Comparison of ENCODE assay signal across 2 cellular contexts in the genomic region with DNA sequence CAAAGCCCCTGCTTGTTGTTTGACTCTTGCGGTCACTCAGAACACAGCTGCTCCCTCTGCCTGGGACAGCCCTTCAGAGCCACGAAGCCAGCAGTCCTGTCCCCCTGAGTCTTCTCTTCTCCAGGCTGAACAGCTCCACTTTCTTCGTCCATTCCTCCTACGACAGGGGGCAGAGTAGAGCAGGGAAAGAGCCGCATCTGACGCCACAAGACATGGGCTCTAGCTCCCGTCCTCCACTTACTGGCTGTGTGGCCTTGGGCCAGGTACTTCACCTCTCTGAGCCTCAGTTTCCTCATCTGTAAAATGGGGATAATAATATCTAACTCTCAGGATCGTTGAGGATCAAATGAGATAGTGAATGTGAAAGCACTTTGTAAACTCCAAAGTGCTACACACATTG.
A peak's percentile ranks its signal among the peaks of the same experiment; 100 is the strongest.
TF ChIP-seq lines count a peak whose summit lies in the region.

No MANE protein-coding gene starts in this region.

TF ChIP-seq in HepG2, 621 proteins besides CTCF, POLR2A, EP300 and RAD21:
- TF ChIP-seq RXRB (CRISPR knock-in tag; IDR thresholded peaks at IDR 0.05; ENCODE audit: borderline replicate concordance) (no peak), KDM1A (CRISPR knock-in tag; IDR thresholded peaks at IDR 0.05) (0 out of 2 replicates have a peak, but pooled peaks have one; percentile 36), ZNF629 (CRISPR knock-in tag; conservative IDR thresholded peaks at IDR 0.05) (peak; percentile 90), GATA4 (IDR thresholded peaks at IDR 0.05; ENCODE audit: borderline replicate concordance, low read depth) (no peak), ZNF768 (CRISPR knock-in tag; IDR thresholded peaks at IDR 0.05) (peak; percentile 95), STAG1 (CRISPR knock-in tag; IDR thresholded peaks at IDR 0.05) (peak; percentile 50)
- TF ChIP-seq, protein P1, sequence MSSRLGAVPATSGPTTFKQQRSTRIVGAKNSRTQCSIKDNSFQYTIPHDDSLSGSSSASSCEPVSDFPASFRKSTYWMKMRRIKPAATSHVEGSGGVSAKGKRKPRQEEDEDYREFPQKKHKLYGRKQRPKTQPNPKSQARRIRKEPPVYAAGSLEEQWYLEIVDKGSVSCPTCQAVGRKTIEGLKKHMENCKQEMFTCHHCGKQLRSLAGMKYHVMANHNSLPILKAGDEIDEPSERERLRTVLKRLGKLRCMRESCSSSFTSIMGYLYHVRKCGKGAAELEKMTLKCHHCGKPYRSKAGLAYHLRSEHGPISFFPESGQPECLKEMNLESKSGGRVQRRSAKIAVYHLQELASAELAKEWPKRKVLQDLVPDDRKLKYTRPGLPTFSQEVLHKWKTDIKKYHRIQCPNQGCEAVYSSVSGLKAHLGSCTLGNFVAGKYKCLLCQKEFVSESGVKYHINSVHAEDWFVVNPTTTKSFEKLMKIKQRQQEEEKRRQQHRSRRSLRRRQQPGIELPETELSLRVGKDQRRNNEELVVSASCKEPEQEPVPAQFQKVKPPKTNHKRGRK (CRISPR knock-in tag; IDR thresholded peaks at IDR 0.05), result no peak

TF ChIP-seq in SK-N-SH treated with all-trans-retinoic acid at 6 μM for 48 hours, 23 proteins besides CTCF, POLR2A, EP300 and RAD21:
- TF ChIP-seq, protein P2, sequence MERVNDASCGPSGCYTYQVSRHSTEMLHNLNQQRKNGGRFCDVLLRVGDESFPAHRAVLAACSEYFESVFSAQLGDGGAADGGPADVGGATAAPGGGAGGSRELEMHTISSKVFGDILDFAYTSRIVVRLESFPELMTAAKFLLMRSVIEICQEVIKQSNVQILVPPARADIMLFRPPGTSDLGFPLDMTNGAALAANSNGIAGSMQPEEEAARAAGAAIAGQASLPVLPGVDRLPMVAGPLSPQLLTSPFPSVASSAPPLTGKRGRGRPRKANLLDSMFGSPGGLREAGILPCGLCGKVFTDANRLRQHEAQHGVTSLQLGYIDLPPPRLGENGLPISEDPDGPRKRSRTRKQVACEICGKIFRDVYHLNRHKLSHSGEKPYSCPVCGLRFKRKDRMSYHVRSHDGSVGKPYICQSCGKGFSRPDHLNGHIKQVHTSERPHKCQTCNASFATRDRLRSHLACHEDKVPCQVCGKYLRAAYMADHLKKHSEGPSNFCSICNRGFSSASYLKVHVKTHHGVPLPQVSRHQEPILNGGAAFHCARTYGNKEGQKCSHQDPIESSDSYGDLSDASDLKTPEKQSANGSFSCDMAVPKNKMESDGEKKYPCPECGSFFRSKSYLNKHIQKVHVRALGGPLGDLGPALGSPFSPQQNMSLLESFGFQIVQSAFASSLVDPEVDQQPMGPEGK (CRISPR knock-in tag; IDR thresholded peaks at IDR 0.05; ENCODE audit: borderline replicate concordance), result no peak
- TF ChIP-seq, protein P3, sequence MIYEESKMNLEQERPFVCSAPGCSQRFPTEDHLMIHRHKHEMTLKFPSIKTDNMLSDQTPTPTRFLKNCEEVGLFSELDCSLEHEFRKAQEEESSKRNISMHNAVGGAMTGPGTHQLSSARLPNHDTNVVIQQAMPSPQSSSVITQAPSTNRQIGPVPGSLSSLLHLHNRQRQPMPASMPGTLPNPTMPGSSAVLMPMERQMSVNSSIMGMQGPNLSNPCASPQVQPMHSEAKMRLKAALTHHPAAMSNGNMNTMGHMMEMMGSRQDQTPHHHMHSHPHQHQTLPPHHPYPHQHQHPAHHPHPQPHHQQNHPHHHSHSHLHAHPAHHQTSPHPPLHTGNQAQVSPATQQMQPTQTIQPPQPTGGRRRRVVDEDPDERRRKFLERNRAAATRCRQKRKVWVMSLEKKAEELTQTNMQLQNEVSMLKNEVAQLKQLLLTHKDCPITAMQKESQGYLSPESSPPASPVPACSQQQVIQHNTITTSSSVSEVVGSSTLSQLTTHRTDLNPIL (CRISPR knock-in tag; IDR thresholded peaks at IDR 0.05; ENCODE audit: low read depth), result no peak
- TF ChIP-seq ZNF8 (CRISPR knock-in tag; IDR thresholded peaks at IDR 0.05), result no peak
- TF ChIP-seq PPARA (CRISPR knock-in tag; IDR thresholded peaks at IDR 0.05; ENCODE audit: borderline replicate concordance), result no peak
- no peak for TF ChIP-seq TOX (CRISPR knock-in tag; IDR thresholded peaks at IDR 0.05; ENCODE audit: borderline replicate concordance)
- TF ChIP-seq CSDC2 (CRISPR knock-in tag; IDR thresholded peaks at IDR 0.05), result no peak
- no peak for TF ChIP-seq ZFP30 (CRISPR knock-in tag; IDR thresholded peaks at IDR 0.05)
- no peak for TF ChIP-seq ESRRG (CRISPR knock-in tag; IDR thresholded peaks at IDR 0.05)
- no peak for TF ChIP-seq SNAI2 (CRISPR knock-in tag; IDR thresholded peaks at IDR 0.05)
- TF ChIP-seq OSR1 (CRISPR knock-in tag; IDR thresholded peaks at IDR 0.05), result no peak
- TF ChIP-seq ZC3H10 (CRISPR knock-in tag; IDR thresholded peaks at IDR 0.05), result no peak
